ENCODE assay signal across 1 cellular context in genomic region chr12:64219135-64219534, GRCh38.
TF ChIP-seq lines count a peak whose summit lies in the region.

No MANE protein-coding gene starts in this region.

TF ChIP-seq in IMR-90, 13 proteins besides CTCF, POLR2A, EP300 and RAD21:
- no peak for TF ChIP-seq CEBPB (IDR thresholded peaks at IDR 0.05; ENCODE audit: low read depth, low read length)
- no peak for TF ChIP-seq MXI1 (IDR thresholded peaks at IDR 0.05; ENCODE audit: borderline replicate concordance, low read depth, low read length)
- no peak for TF ChIP-seq NFE2L2 (IDR thresholded peaks at IDR 0.05; ENCODE audit: low read depth, low read length)
- TF ChIP-seq MAFK (IDR thresholded peaks at IDR 0.05; ENCODE audit: low read depth, low read length) = no peak
- TF ChIP-seq RCOR1 (IDR thresholded peaks at IDR 0.05; ENCODE audit: insufficient replicate concordance, low read length) = no peak
- TF ChIP-seq USF2 (IDR thresholded peaks at IDR 0.05; ENCODE audit: low read depth, low read length) = no peak
- no peak for TF ChIP-seq ELK1 (IDR thresholded peaks at IDR 0.05; ENCODE audit: borderline replicate concordance, low read depth, low read length)
- no peak for TF ChIP-seq MAZ (IDR thresholded peaks at IDR 0.05; ENCODE audit: borderline replicate concordance, low read depth, low read length)
- no peak for TF ChIP-seq CHD1 (IDR thresholded peaks at IDR 0.05; ENCODE audit: low read depth, low read length)
- no peak for TF ChIP-seq BHLHE40 (IDR thresholded peaks at IDR 0.05; ENCODE audit: low read depth, low read length)
- no peak for TF ChIP-seq RFX5 (IDR thresholded peaks at IDR 0.05; ENCODE audit: low read depth, low read length)
- TF ChIP-seq SMC3 (IDR thresholded peaks at IDR 0.05; ENCODE audit: low read depth, low read length) = no peak
- TF ChIP-seq FOS (IDR thresholded peaks at IDR 0.05; ENCODE audit: low read depth, low read length) = no peak
